Comparison of ENCODE assay signal across 8 cellular contexts in the genomic region with DNA sequence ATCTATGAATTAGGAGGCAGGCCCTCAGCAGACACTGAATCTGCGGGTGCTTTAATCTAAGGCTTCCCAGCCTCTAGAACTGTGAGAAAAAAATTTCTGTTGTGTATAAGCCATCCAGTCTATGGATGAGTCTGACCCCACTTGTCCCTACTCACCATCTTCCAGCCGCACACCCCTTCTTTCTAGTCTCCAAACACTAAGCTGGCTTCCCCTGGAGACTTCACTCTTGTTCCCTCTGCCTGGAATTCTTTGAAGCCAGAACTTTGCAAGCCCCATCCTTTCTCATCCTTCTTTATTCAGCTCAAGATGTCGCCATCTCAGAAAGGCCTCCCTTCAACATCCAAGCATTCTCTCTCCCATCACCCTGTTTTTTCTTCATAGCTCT. TPM values are rescaled to one million over a fixed set of nuclear protein-coding genes. Genes with fewer than 3 reads are reported as not detected.
A peak's percentile ranks its signal among the peaks of the same experiment; 100 is the strongest.
DNase-seq lines count a peak whose midpoint lies in the region; ATAC-seq and TF ChIP-seq lines count a peak whose summit lies in the region.

No MANE protein-coding gene starts in this region.

- H3K27ac ChIP-seq in CD4-positive, CD25-positive, alpha-beta regulatory T cell (ENCODE audit: insufficient read depth, low read length, poor library complexity, severe bottlenecking) = peak overlapping the region; percentile 78

- H3K4me1 ChIP-seq in CD4-positive, CD25-positive, alpha-beta regulatory T cell (ENCODE audit: control insufficient read depth, insufficient read depth, low read length, poor library complexity, severe bottlenecking) = peaks cover 18% of the 10 kb centered on the region
- H3K4me1 ChIP-seq in NT2/D1 (ENCODE audit: insufficient read depth, insufficient read length) = no peaks in the 10 kb centered on the region

- no peaks in the 10 kb centered on the region for H3K9me3 ChIP-seq in CD4-positive, CD25-positive, alpha-beta regulatory T cell (ENCODE audit: control insufficient read depth in 2 of 2, low read length in 2 of 2)
- H3K9me3 ChIP-seq in NT2/D1 (ENCODE audit: insufficient read depth, low read length) = no peaks in the 10 kb centered on the region

- no peak for DNase-seq in CD4-positive, CD25-positive, alpha-beta regulatory T cell
- DNase-seq in NT2/D1 (ENCODE audit: low read depth, low spot score) = no peak
- no peak for DNase-seq in endothelial cell (ENCODE audit: low spot score)
- DNase-seq in neural crest cell (ENCODE audit: low read depth, low spot score) = no peak
- DNase-seq in H4 (ENCODE audit: low spot score) = no peak
- DNase-seq in effector CD8-positive, alpha-beta T cell (lab: John Stamatoyannopoulos, UW) = no peak
- DNase-seq in stimulated activated CD4-positive, alpha-beta T cell treated with anti-CD3 and anti-CD28 coated beads, Interleukin-4, amount 100 ng/mL, for 1 hour = no peak
- DNase-seq in pons (ENCODE audit: low spot score) = no peak

- TF ChIP-seq CTCF in endothelial cell (IDR thresholded peaks at IDR 0.05; ENCODE audit: unreplicated experiment) (no peak), neural crest cell (conservative IDR thresholded peaks at IDR 0.05) (no peak)

- no peaks in the 10 kb centered on the region for H3K36me3 ChIP-seq in CD4-positive, CD25-positive, alpha-beta regulatory T cell (ENCODE audit: control insufficient read depth, insufficient read depth, low read length)
- peaks cover 24% of the 10 kb centered on the region for H3K36me3 ChIP-seq in NT2/D1 (ENCODE audit: insufficient read depth, insufficient read length, low read length)

- no peak overlapping the region for H3K4me3 Mint-ChIP-seq in CD4-positive, CD25-positive, alpha-beta regulatory T cell
- H3K4me3 Mint-ChIP-seq in endothelial cell (ENCODE audit: unreplicated experiment) (peak overlapping the region; percentile 95), neural crest cell (no peak overlapping the region)

- H3K9me3 Mint-ChIP-seq in CD4-positive, CD25-positive, alpha-beta regulatory T cell = no peaks in the 10 kb centered on the region
- no peaks in the 10 kb centered on the region for H3K9me3 Mint-ChIP-seq in endothelial cell (ENCODE audit: unreplicated experiment)
- no peaks in the 10 kb centered on the region for H3K9me3 Mint-ChIP-seq in neural crest cell

- peak overlapping the region; percentile 93 for H3K4me3 ChIP-seq in CD4-positive, CD25-positive, alpha-beta regulatory T cell (ENCODE audit: low read depth, low read length)
- peak overlapping the region; percentile 60 for H3K4me3 ChIP-seq in NT2/D1 (ENCODE audit: insufficient read length, low read depth)

- H3K27me3 ChIP-seq in CD4-positive, CD25-positive, alpha-beta regulatory T cell (ENCODE audit: control insufficient read depth, insufficient read depth, low read length) = no peaks in the 10 kb centered on the region
- no peaks in the 10 kb centered on the region for H3K27me3 ChIP-seq in NT2/D1 (ENCODE audit: insufficient read depth, insufficient read length)

- H3K9ac ChIP-seq in NT2/D1 (ENCODE audit: insufficient read length, low read depth) = peak overlapping the region; percentile 82

- H3K27ac Mint-ChIP-seq in CD4-positive, CD25-positive, alpha-beta regulatory T cell = peak overlapping the region in 2 of 3 donors; percentile 79 to 95
- H3K27ac Mint-ChIP-seq in endothelial cell (ENCODE audit: unreplicated experiment) (peak overlapping the region; percentile 77), neural crest cell (ENCODE audit: unreplicated experiment) (peak overlapping the region; percentile 84)

- ATAC-seq in CD4-positive, CD25-positive, alpha-beta regulatory T cell (ENCODE audit: low read depth in 2 of 2) = no peak

- peaks cover 3% of the 10 kb centered on the region for H3K27me3 Mint-ChIP-seq in CD4-positive, CD25-positive, alpha-beta regulatory T cell
- H3K27me3 Mint-ChIP-seq in endothelial cell (ENCODE audit: unreplicated experiment) (no peaks in the 10 kb centered on the region), neural crest cell (ENCODE audit: low read depth) (no peaks in the 10 kb centered on the region)

- peaks cover 4 to 35% (median 19%) of the 10 kb centered on the region in 4 donors for H3K4me1 Mint-ChIP-seq in CD4-positive, CD25-positive, alpha-beta regulatory T cell
- H3K4me1 Mint-ChIP-seq in endothelial cell (ENCODE audit: unreplicated experiment) = peaks cover 13% of the 10 kb centered on the region
- H3K4me1 Mint-ChIP-seq in neural crest cell = peaks cover 12% of the 10 kb centered on the region

- H3K36me3 Mint-ChIP-seq in CD4-positive, CD25-positive, alpha-beta regulatory T cell = peaks cover 3% of the 10 kb centered on the region
- H3K36me3 Mint-ChIP-seq in endothelial cell (ENCODE audit: low read depth, unreplicated experiment) (no peaks in the 10 kb centered on the region), neural crest cell (ENCODE audit: low read depth) (no peaks in the 10 kb centered on the region)

RNA-seq across cellular contexts. Expression of gene NUP93, which starts 0.6 kb away (rescaled TPM):
- 66.8 TPM for total RNA-seq in CD4-positive, CD25-positive, alpha-beta regulatory T cell
- polyA plus RNA-seq in CD4-positive, CD25-positive, alpha-beta regulatory T cell = 10 to 100 TPM; 55.0 to 92.7 (median 79.4) TPM
- total RNA-seq in endothelial cell (ENCODE audit: unreplicated experiment) (92.9 TPM), neural crest cell (151 and 152 TPM in 2 replicates)
- total RNA-seq in H4 (2014; rRNA removed; shearing (Covaris generic)) = 89.0 and 100 TPM in 2 replicates

RNA-seq across cellular contexts. Expression of gene MT1X, which starts 47.1 kb away (rescaled TPM):
- 20.2 TPM for total RNA-seq in CD4-positive, CD25-positive, alpha-beta regulatory T cell
- 100 to 1,000 TPM; 125 to 231 (median 159) TPM for polyA plus RNA-seq in CD4-positive, CD25-positive, alpha-beta regulatory T cell
- total RNA-seq in endothelial cell (ENCODE audit: unreplicated experiment) (2.3 TPM), neural crest cell (13.2 and 18.8 TPM in 2 replicates)
- total RNA-seq in H4 (2014; rRNA removed; shearing (Covaris generic)) = 78.7 and 86.8 TPM in 2 replicates

RNA-seq across cellular contexts. Expression of gene MT1H, which starts 59.7 kb away (rescaled TPM):
- total RNA-seq in CD4-positive, CD25-positive, alpha-beta regulatory T cell = not detected
- polyA plus RNA-seq in CD4-positive, CD25-positive, alpha-beta regulatory T cell = not detected
- total RNA-seq in endothelial cell (ENCODE audit: unreplicated experiment) = not detected
- not detected in 2 replicates for total RNA-seq in neural crest cell
- total RNA-seq in H4 (2014; rRNA removed; shearing (Covaris generic)) = not detected in 2 replicates
